34 cellular contexts compared by ENCODE assay signal in the genomic region with DNA sequence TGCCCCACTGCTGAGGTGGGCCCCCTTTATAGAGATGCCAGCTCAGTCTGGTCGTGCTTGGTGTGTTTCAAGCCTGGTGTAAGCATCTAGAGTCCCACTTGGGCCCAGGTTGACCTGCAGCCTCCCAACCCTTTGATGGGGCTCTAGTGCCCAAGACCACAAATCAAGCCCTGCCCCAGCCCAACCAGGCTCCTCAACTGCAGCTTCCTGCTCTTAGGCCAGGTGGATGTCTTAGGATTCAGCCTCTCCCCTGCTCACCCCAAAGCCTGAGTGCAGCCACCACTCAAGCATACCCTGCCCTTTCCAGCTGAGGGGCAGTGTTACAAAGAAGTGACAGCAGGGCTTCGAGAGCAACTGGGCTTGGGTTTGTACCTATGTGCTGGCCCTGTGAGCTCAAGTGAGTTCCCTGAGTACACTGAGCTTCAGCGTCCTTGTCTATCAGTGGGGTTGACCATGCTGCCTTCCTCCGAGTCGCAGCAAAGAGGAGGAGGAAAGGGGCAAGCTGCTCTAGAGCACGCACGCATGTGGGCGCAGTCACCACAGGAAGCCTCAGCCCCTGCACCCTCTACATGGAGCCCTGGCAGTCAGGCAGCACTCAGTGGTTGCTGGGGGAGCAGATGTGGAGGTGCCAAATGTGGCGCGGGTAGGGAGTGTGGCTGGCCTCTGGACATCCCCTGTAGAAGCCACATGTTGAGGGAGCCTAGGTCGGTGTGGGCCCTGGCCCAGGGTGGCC.
DNase-seq lines count a peak whose midpoint lies in the region; ATAC-seq, FAIRE-seq and TF ChIP-seq lines count a peak whose summit lies in the region.
"Had no signal": no experiment of that assay in that cellular context is flagged by ENCODE, and none has a peak within 500 bp of the region (broad histone marks: within the 10 kb centered on the region; RNA-seq: fewer than 3 reads in every experiment).

No MANE protein-coding gene starts in this region.

- H3K9ac ChIP-seq in skeletal muscle tissue (ENCODE audit: low read depth in 1 of 3, low read length in 3 of 3) = peak overlapping the region in 2 of 3 donors; percentile 33 to 57

- H3K36me3 ChIP-seq in heart left ventricle (peaks cover 0 to 18% (median under 1%) of the 10 kb centered on the region in 9 donors), skeletal muscle tissue (ENCODE audit: control insufficient read depth in 3 of 3, insufficient read depth in 3 of 3, low read length in 3 of 3) (peaks cover 0 to 10% (median 8%) of the 10 kb centered on the region in 3 donors)
- H3K36me3 ChIP-seq: cardiac muscle cell, pancreas, transverse colon had no signal

- DNase-seq in right cardiac atrium (peak in 1 of 3 donors; percentile 34), heart left ventricle (no peak), epithelial cell of prostate (ENCODE audit: low read depth, low spot score) (no peak), frontal cortex (ENCODE audit: low spot score in 2 of 2) (no peak)
- peak; percentile 44 for DNase-seq in activated CD8-positive, alpha-beta T cell treated with anti-CD3 and anti-CD28 coated beads for 36 hours
- DNase-seq in T-helper 2 cell treated with Interferon-gamma antibody and Interleukin-4, amounts not matched to agents 5 μg/mL and 100 μg/mL, for 36 hours (ENCODE audit: low spot score) = no peak
- DNase-seq: activated CD4-positive, alpha-beta T cell treated with anti-CD3 and anti-CD28 coated beads, Interleukin-2, amount 50 U/mL, for 1 hour; activated naive CD4-positive, alpha-beta T cell treated with anti-CD3 and anti-CD28 coated beads, Interleukin-2, amount 50 U/mL, for 16 hours; aorta; CD8-positive, alpha-beta memory T cell; DMS153; Karpas-422; left lung; midbrain; MV-4-11; NCI-H1436 treated with DMSO at 0.1 percent for 48 hours; NCI-H2107; NCI-H446; NCI-H82; nephron progenitor cell; OCI-M1; pancreas; retina; SHP77; stimulated activated CD4-positive, alpha-beta T cell treated with anti-CD3 and anti-CD28 coated beads, Interleukin-2, amount 100 ng/mL, for 24 hours; transverse colon had no signal

- H3K27me3 ChIP-seq in right cardiac atrium (ENCODE audit: control insufficient read depth, insufficient read depth) (no peaks in the 10 kb centered on the region), heart left ventricle (no peaks in the 10 kb centered on the region), skeletal muscle tissue (ENCODE audit: control insufficient read depth in 3 of 3, insufficient read depth in 3 of 3, low read length in 3 of 3) (no peaks in the 10 kb centered on the region)
- H3K27me3 ChIP-seq: cardiac muscle cell, left lung, pancreas, transverse colon had no signal

- H3K4me1 ChIP-seq in right cardiac atrium (ENCODE audit: control insufficient read depth, insufficient read depth, low read length) = peaks cover 19% of the 10 kb centered on the region
- H3K4me1 ChIP-seq in heart left ventricle = peaks cover 0 to 45% (median 19%) of the 10 kb centered on the region in 12 donors
- peaks cover 9 to 12% (median 10%) of the 10 kb centered on the region in 3 donors for H3K4me1 ChIP-seq in skeletal muscle tissue (ENCODE audit: control insufficient read depth in 3 of 3, insufficient read depth in 3 of 3, low read length in 3 of 3)
- H3K4me1 ChIP-seq: pancreas had no signal

- ATAC-seq in right cardiac atrium = no peak
- no peak for ATAC-seq in heart left ventricle
- peak; percentile 85 for ATAC-seq in activated CD8-positive, alpha-beta T cell treated with anti-CD3 and anti-CD28 coated beads for 36 hours
- ATAC-seq in GM19351 (IDR thresholded peaks at IDR 0.05; ENCODE audit: unreplicated experiment) = no peak
- ATAC-seq: activated T-helper 17 cell treated with anti-CD3 and anti-CD28 coated beads, Interleukin-2, amount 50 U/mL, for 72 hours; pancreas; WTC11 had no signal

- H3K9me3 ChIP-seq in right cardiac atrium (ENCODE audit: control insufficient read depth, low read length) = no peaks in the 10 kb centered on the region
- H3K9me3 ChIP-seq in heart left ventricle = no peaks in the 10 kb centered on the region
- H3K9me3 ChIP-seq in skeletal muscle tissue (ENCODE audit: control insufficient read depth in 3 of 3, low read length in 3 of 3) = no peaks in the 10 kb centered on the region
- H3K9me3 ChIP-seq: left lung, pancreas, transverse colon had no signal

- peak overlapping the region; percentile 13 for H3K27ac ChIP-seq in right cardiac atrium (ENCODE audit: low read length)
- peak overlapping the region in 2 of 12 donors; percentile 11 to 36 for H3K27ac ChIP-seq in heart left ventricle
- H3K27ac ChIP-seq in epithelial cell of prostate = peak overlapping the region; percentile 42
- no peak overlapping the region for H3K27ac ChIP-seq in skeletal muscle tissue (ENCODE audit: low read depth, low read length)
- H3K27ac ChIP-seq: cardiac muscle cell, left lung, pancreas, transverse colon had no signal

- H3K4me3 ChIP-seq in right cardiac atrium (ENCODE audit: low read length) (no peak overlapping the region), heart left ventricle (no peak overlapping the region), skeletal muscle tissue (ENCODE audit: low read length in 3 of 3) (no peak overlapping the region)
- H3K4me3 ChIP-seq: cardiac muscle cell, left lung, pancreas, transverse colon had no signal

- 87% methylated on average over 11 of the region's 11 CpGs for WGBS in right cardiac atrium
- 87 to 93% (median 88%) methylated on average over 11 of the region's 11 CpGs for WGBS in heart left ventricle, 4 donors

- TF ChIP-seq CTCF in heart left ventricle (IDR thresholded peaks at IDR 0.05) = no peak
- TF ChIP-seq CTCF in activated CD8-positive, alpha-beta T cell treated with anti-CD3 and anti-CD28 coated beads for 36 hours (IDR thresholded peaks at IDR 0.05) = no peak

- no peak for TF ChIP-seq POLR2A in heart left ventricle (IDR thresholded peaks at IDR 0.05)

- H3K27me3 Mint-ChIP-seq in activated CD8-positive, alpha-beta T cell treated with anti-CD3 and anti-CD28 coated beads for 36 hours = no peaks in the 10 kb centered on the region
- H3K27me3 Mint-ChIP-seq in T-helper 2 cell treated with Interferon-gamma antibody and Interleukin-4, amounts not matched to agents 5 μg/mL and 100 μg/mL, for 36 hours (ENCODE audit: low read depth) = no peaks in the 10 kb centered on the region
- H3K27me3 Mint-ChIP-seq: activated T-helper 17 cell treated with anti-CD3 and anti-CD28 coated beads, Interleukin-2, amount 50 U/mL, for 72 hours; B cell; CD8-positive, alpha-beta memory T cell; dendritic cell treated with granulocyte-macrophage colony-stimulating factor and Interleukin-4, amounts not matched to agents 40 ng/mL and 50 ng/mL, for 4 days had no signal

- H3K27ac Mint-ChIP-seq in activated CD8-positive, alpha-beta T cell treated with anti-CD3 and anti-CD28 coated beads for 36 hours = peak overlapping the region; percentile 49
- no peak overlapping the region for H3K27ac Mint-ChIP-seq in T-helper 2 cell treated with Interferon-gamma antibody and Interleukin-4, amounts not matched to agents 5 μg/mL and 100 μg/mL, for 36 hours
- H3K27ac Mint-ChIP-seq: activated T-helper 17 cell treated with anti-CD3 and anti-CD28 coated beads, Interleukin-2, amount 50 U/mL, for 72 hours; B cell; CD8-positive, alpha-beta memory T cell; dendritic cell treated with granulocyte-macrophage colony-stimulating factor and Interleukin-4, amounts not matched to agents 40 ng/mL and 50 ng/mL, for 4 days; nephron progenitor cell had no signal

- H3K4me1 Mint-ChIP-seq in activated CD8-positive, alpha-beta T cell treated with anti-CD3 and anti-CD28 coated beads for 36 hours (ENCODE audit: low read depth) = peaks cover 8% of the 10 kb centered on the region
- no peaks in the 10 kb centered on the region for H3K4me1 Mint-ChIP-seq in T-helper 2 cell treated with Interferon-gamma antibody and Interleukin-4, amounts not matched to agents 5 μg/mL and 100 μg/mL, for 36 hours (ENCODE audit: low read depth)
- H3K4me1 Mint-ChIP-seq: activated T-helper 17 cell treated with anti-CD3 and anti-CD28 coated beads, Interleukin-2, amount 50 U/mL, for 72 hours; B cell had no signal

- POLR2A ChIA-PET in activated CD8-positive, alpha-beta T cell treated with anti-CD3 and anti-CD28 coated beads for 36 hours (lab: Charles Lee) = interaction anchor here (0.8 kb wide), 1 partner anchor 23 kb away, joined by 3 read pairs; no protein-coding TSS in a partner anchor

- intact Hi-C loops in right cardiac atrium (cut with DNase I) = no loop called here
- intact Hi-C loops in heart left ventricle (cut with DNase I) = no loop called here
- intact Hi-C loops in activated CD8-positive, alpha-beta T cell treated with anti-CD3 and anti-CD28 coated beads for 36 hours (cut with micrococcal nuclease) = no loop called here

- no peaks in the 10 kb centered on the region for H3K9me3 Mint-ChIP-seq in activated CD8-positive, alpha-beta T cell treated with anti-CD3 and anti-CD28 coated beads for 36 hours
- no peaks in the 10 kb centered on the region for H3K9me3 Mint-ChIP-seq in T-helper 2 cell treated with Interferon-gamma antibody and Interleukin-4, amounts not matched to agents 5 μg/mL and 100 μg/mL, for 36 hours
- H3K9me3 Mint-ChIP-seq: activated T-helper 17 cell treated with anti-CD3 and anti-CD28 coated beads, Interleukin-2, amount 50 U/mL, for 72 hours; CD8-positive, alpha-beta memory T cell; dendritic cell treated with granulocyte-macrophage colony-stimulating factor and Interleukin-4, amounts not matched to agents 40 ng/mL and 50 ng/mL, for 4 days; nephron progenitor cell; WTC11 had no signal

- H3K4me3 Mint-ChIP-seq in activated CD8-positive, alpha-beta T cell treated with anti-CD3 and anti-CD28 coated beads for 36 hours = no peak overlapping the region
- no peak overlapping the region for H3K4me3 Mint-ChIP-seq in T-helper 2 cell treated with Interferon-gamma antibody and Interleukin-4, amounts not matched to agents 5 μg/mL and 100 μg/mL, for 36 hours
- H3K4me3 Mint-ChIP-seq: activated T-helper 17 cell treated with anti-CD3 and anti-CD28 coated beads, Interleukin-2, amount 50 U/mL, for 72 hours; B cell; CD8-positive, alpha-beta memory T cell; dendritic cell treated with granulocyte-macrophage colony-stimulating factor and Interleukin-4, amounts not matched to agents 40 ng/mL and 50 ng/mL, for 4 days; nephron progenitor cell; WTC11 had no signal

- no peak for FAIRE-seq in frontal cortex (lab: Jason Lieb, UNC)
- FAIRE-seq: endometrium, pancreas had no signal

- peaks cover 3% of the 10 kb centered on the region for H3K36me3 Mint-ChIP-seq in activated CD8-positive, alpha-beta T cell treated with anti-CD3 and anti-CD28 coated beads for 36 hours (ENCODE audit: low read depth)
- H3K36me3 Mint-ChIP-seq in T-helper 2 cell treated with Interferon-gamma antibody and Interleukin-4, amounts not matched to agents 5 μg/mL and 100 μg/mL, for 36 hours (ENCODE audit: low read depth) = no peaks in the 10 kb centered on the region
- H3K36me3 Mint-ChIP-seq: WTC11 had no signal

- CTCF ChIA-PET in activated CD8-positive, alpha-beta T cell treated with anti-CD3 and anti-CD28 coated beads for 36 hours (lab: Charles Lee) = no interaction called here
